In the genomic region with DNA sequence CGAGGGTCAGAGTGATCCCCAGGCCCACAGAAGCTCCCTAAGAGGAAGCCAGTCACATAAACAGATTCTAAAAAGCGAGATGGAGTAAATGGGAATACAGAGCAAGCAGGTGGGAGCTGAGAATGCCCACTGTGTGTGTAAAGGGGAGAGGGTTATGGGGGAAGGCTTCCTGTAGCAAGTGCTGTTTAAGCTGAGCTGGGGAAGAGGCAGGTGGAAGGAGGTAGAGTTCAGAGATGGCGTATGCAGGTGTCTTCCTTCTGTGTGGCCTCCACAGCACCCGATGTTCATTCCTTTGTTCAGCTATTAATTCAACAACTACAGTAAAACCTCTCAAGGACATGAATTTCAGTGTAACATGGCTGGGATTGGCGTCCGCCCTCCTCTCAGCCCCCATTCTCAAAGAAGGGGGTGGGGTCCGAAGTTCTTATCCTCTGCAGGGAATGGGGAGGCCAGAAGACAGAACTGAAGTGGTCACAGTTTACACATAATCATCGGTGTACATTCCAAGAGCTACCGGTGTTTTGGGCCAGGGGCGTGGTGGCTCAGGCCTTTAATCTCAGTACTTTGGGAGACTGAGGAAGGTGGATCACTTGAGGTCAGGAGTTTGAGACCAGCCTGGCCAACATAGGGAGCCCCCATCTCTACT, we compare ENCODE assay signal across 9 cellular contexts. TPM values are rescaled to one million over a fixed set of nuclear protein-coding genes. Genes with fewer than 3 reads are reported as not detected.
DNase-seq lines count a peak whose midpoint lies in the region; ATAC-seq and TF ChIP-seq lines count a peak whose summit lies in the region.
"Had no signal": no experiment of that assay in that cellular context is flagged by ENCODE, and none has a peak within 500 bp of the region (broad histone marks: within the 10 kb centered on the region; RNA-seq: fewer than 3 reads in every experiment).

No MANE protein-coding gene starts in this region.

- H3K4me1 ChIP-seq in left ventricle myocardium inferior (peaks cover 79% of the 10 kb centered on the region), lung (ENCODE audit: control insufficient read depth in 2 of 2, insufficient read depth in 2 of 2, low read length in 2 of 2) (peaks cover 5 to 14% of the 10 kb centered on the region in 2 donors), uterus (peaks cover 5 to 10% of the 10 kb centered on the region in 2 donors)

- DNase-seq in left ventricle myocardium inferior (no peak), Right ventricle myocardium inferior (ENCODE audit: missing footprints) (no peak), astrocyte of the spinal cord (ENCODE audit: low read depth, low spot score) (no peak), lung (ENCODE audit: low spot score) (no peak), uterus (no peak)

- intact Hi-C loops in left ventricle myocardium inferior (cut with micrococcal nuclease) (no loop called here), Right ventricle myocardium inferior (cut with DNase I) (loop anchor here (2.0 kb wide), 1 partner anchor 17 kb away; no protein-coding TSS in a partner anchor), uterus (cut with DNase I; ENCODE audit: low total_unique reads) (no loop called here)

- in situ Hi-C loops in astrocyte of the spinal cord (cut with HindIII; ENCODE audit: low sequenced_read_pairs) = no loop called here

- H3K27ac ChIP-seq in left ventricle myocardium inferior (replicated peaks) (peak overlapping the region; percentile 98), lung (ENCODE audit: low read depth in 1 of 2, low read length in 1 of 2) (peak overlapping the region in 1 of 2 donors; percentile 96), uterus (peak overlapping the region; percentile 87 to 90)

- TF ChIP-seq POLR2A in uterus (IDR thresholded peaks at IDR 0.05) = no peak

- WGBS in lung, 2 donors = 55 to 72% methylated on average over 10 of the region's 10 CpGs

- H3K27me3 ChIP-seq in left ventricle myocardium inferior (ENCODE audit: low read depth) (no peaks in the 10 kb centered on the region), lung (ENCODE audit: control insufficient read depth, insufficient read depth) (no peaks in the 10 kb centered on the region), uterus (no peaks in the 10 kb centered on the region)

- no peak for TF ChIP-seq CTCF in left ventricle myocardium inferior (IDR thresholded peaks at IDR 0.05; ENCODE audit: borderline replicate concordance)
- no peak for TF ChIP-seq CTCF in astrocyte of the spinal cord (IDR thresholded peaks at IDR 0.05; ENCODE audit: low read depth, low read length)
- TF ChIP-seq CTCF in lung (IDR thresholded peaks at IDR 0.05; ENCODE audit: control extremely low read depth, extremely low read depth) = no peak
- TF ChIP-seq CTCF in uterus (IDR thresholded peaks at IDR 0.05) = no peak

- H3K4me3 ChIP-seq in left ventricle myocardium inferior (peak overlapping the region; percentile 95), astrocyte of the spinal cord (ENCODE audit: low read depth, low read length) (peak overlapping the region; percentile 70), lung (peak overlapping the region; percentile 78), uterus (peak overlapping the region; percentile 59 to 86)

- H3K36me3 ChIP-seq in left ventricle myocardium inferior (no peaks in the 10 kb centered on the region), lung (ENCODE audit: control insufficient read depth in 2 of 2, insufficient read depth in 2 of 2, low read length in 2 of 2) (peaks cover 0 to 1% of the 10 kb centered on the region in 2 donors), uterus (no peaks in the 10 kb centered on the region)

- ATAC-seq in Right ventricle myocardium inferior = no peak
- ATAC-seq in lung (ENCODE audit: insufficient read depth, low FRiP score) = no peak
- ATAC-seq in HG02623 (IDR thresholded peaks at IDR 0.05; ENCODE audit: unreplicated experiment) = no peak
- no peak for ATAC-seq in GM21381 (IDR thresholded peaks at IDR 0.05; ENCODE audit: unreplicated experiment)
- ATAC-seq in HG02642 (IDR thresholded peaks at IDR 0.05; ENCODE audit: poor library complexity, unreplicated experiment) = no peak

- H3K9me3 ChIP-seq in left ventricle myocardium inferior (replicated peaks) (peaks cover 4% of the 10 kb centered on the region), lung (ENCODE audit: control insufficient read depth in 2 of 2, insufficient read depth in 1 of 2, low read length in 1 of 2) (no peaks in the 10 kb centered on the region), uterus (no peaks in the 10 kb centered on the region)

RNA-seq across cellular contexts. Expression of gene EEF2K, which starts 1.8 kb away (rescaled TPM):
- 22.1 TPM for total RNA-seq in left ventricle myocardium inferior
- 28.8 TPM for total RNA-seq in Right ventricle myocardium inferior
- 10 to 100 TPM; 27.5 to 40.8 TPM for total RNA-seq in lung
- 1 to 10 TPM; 5.6 to 7.2 TPM for polyA plus RNA-seq in lung
- total RNA-seq in uterus = 10 to 100 TPM; 17.4 to 82.0 (median 35.5) TPM

RNA-seq across cellular contexts. Expression of gene SDR42E2, which starts 45.5 kb away (rescaled TPM):
- total RNA-seq in left ventricle myocardium inferior = 0.08 TPM
- not detected for total RNA-seq in Right ventricle myocardium inferior
- under 1 TPM in 1 of 2 donors, not detected in 1; 0.64 TPM for total RNA-seq in lung
- polyA plus RNA-seq in lung = under 1 TPM; 0.10 to 0.11 TPM
- not detected for total RNA-seq in uterus
- total RNA-seq: kidney epithelial cell had no signal
